ENCODE assay signal across 23 cellular contexts in the genomic region with DNA sequence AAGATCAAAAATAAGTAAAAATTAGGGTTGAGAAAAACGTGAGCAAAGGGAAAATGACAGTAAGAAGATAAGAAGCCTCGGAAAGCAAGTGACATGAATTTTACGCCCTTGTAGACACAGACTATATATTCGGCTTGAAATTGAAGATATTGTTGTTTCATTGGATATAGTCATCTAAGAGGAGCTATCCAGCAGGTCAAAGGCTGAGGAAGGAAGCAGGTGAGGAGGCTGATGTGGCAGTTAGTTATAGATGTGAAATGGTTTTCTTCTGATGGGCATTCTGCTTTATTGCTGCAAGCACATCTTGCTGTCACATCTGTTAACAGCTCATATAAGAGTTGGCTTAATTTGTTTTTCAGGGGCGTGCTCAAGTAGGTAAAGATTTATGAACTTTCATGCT.
"Had no signal": no experiment of that assay in that cellular context is flagged by ENCODE, and none has a peak within 500 bp of the region (broad histone marks: within the 10 kb centered on the region; RNA-seq: fewer than 3 reads in every experiment).

No MANE protein-coding gene starts in this region.

- DNase-seq: KBM-7, MV-4-11, NCI-H1048, NCI-H1105 treated with DMSO at 0.1 percent for 48 hours, NCI-H1417 treated with DMSO at 0.1 percent for 48 hours, NCI-H146, NCI-H1694 treated with DMSO at 0.1 percent for 48 hours, NCI-H1930, NCI-H2081, NCI-H2107, NCI-H2227 treated with DMSO at 0.1 percent for 48 hours, NCI-H510A, NCI-H524 treated with DMSO at 0.1 percent for 48 hours, NCI-H69, NCI-H774, PC-3, SHP77 treated with DMSO at 0.1 percent for 48 hours, SJCRH30, SW 1271, T-cell had no signal

- H3K4me1 Mint-ChIP-seq: T-cell had no signal

- H3K4me3 ChIP-seq: SJCRH30 had no signal

- H3K27me3 ChIP-seq: SJCRH30 had no signal

- H3K36me3 Mint-ChIP-seq: IgD-negative memory B cell, T-cell had no signal

- H3K27ac ChIP-seq: SJCRH30 had no signal

- H3K27ac Mint-ChIP-seq: IgD-negative memory B cell, T-cell had no signal

- ATAC-seq: Panc1, PC-3, Right ventricle myocardium inferior, T-cell had no signal

- H3K4me1 ChIP-seq: SJCRH30 had no signal

- H3K4me3 Mint-ChIP-seq: IgD-negative memory B cell, T-cell had no signal

- H3K36me3 ChIP-seq: SJCRH30 had no signal

- H3K9me3 ChIP-seq: SJCRH30 had no signal

- H3K9me3 Mint-ChIP-seq: T-cell had no signal
